20 cellular contexts compared by ENCODE assay signal in genomic region chr15:76327191-76328105, GRCh38. TPM values are rescaled to one million over a fixed set of nuclear protein-coding genes. Genes with fewer than 3 reads are reported as not detected.
DNase-seq lines count a peak whose midpoint lies in the region; ATAC-seq, FAIRE-seq and TF ChIP-seq lines count a peak whose summit lies in the region.
"Had no signal": no experiment of that assay in that cellular context is flagged by ENCODE, and none has a peak within 500 bp of the region (broad histone marks: within the 10 kb centered on the region; RNA-seq: fewer than 3 reads in every experiment).

No MANE protein-coding gene starts in this region.

- no peaks in the 10 kb centered on the region for H3K27me3 ChIP-seq in mesendoderm (ENCODE audit: insufficient read depth, low read length, poor library complexity)
- no peaks in the 10 kb centered on the region for H3K27me3 ChIP-seq in pancreas

- H3K27ac ChIP-seq in mesendoderm (ENCODE audit: low read depth, low read length), result no peak overlapping the region
- H3K27ac ChIP-seq in pancreas, result no peak overlapping the region
- H3K27ac ChIP-seq: C4-2B, transverse colon had no signal

- FAIRE-seq in pancreas (lab: Jason Lieb, UNC), result no peak

- H3K23ac ChIP-seq in mesendoderm (ENCODE audit: low read length), result no peak overlapping the region

- DNase-seq in H4 (ENCODE audit: low spot score) (peak; percentile 58), NCI-H2171 (lab: John Stamatoyannopoulos, UW) (peak; percentile 56), astrocyte of the cerebellum (ENCODE audit: low read depth) (peak; percentile 18), mesendoderm (peak; percentile 13), NCI-H1105 (lab: John Stamatoyannopoulos, UW) (no peak), omental fat pad (ENCODE audit: low spot score) (no peak), pancreas (no peak), MV-4-11 (lab: John Stamatoyannopoulos, UW) (no peak)
- DNase-seq: activated CD4-positive, CD25-positive, alpha-beta regulatory T cell; activated gamma-delta T cell treated with Interleukin-2 at 50 U/mL for 16 hours; DMS79; mucosa of descending colon; NCI-H1105 treated with DMSO at 0.1 percent for 48 hours; NCI-H345; occipital lobe; T-cell; transverse colon had no signal

- H4K5ac ChIP-seq in mesendoderm (ENCODE audit: low read length), result no peak overlapping the region

- no peak overlapping the region for H2BK5ac ChIP-seq in mesendoderm (ENCODE audit: low read length)

- H3K56ac ChIP-seq in mesendoderm (ENCODE audit: low read length), result no peak overlapping the region

- in situ Hi-C loops in astrocyte of the cerebellum (cut with HindIII; ENCODE audit: low sequenced_read_pairs), result no loop called here

- no CpG with 5 or more reads among the region's 8 CpGs for WGBS in mesendoderm (ENCODE audit: extremely low coverage, insufficient coverage, low lambda C conversion rate)
- WGBS in pancreas, 2 donors, result 72 to 82% methylated on average over 8 of the region's 8 CpGs

- no peak overlapping the region for H4K8ac ChIP-seq in mesendoderm (ENCODE audit: low read depth, low read length)

- no peak overlapping the region for H2BK15ac ChIP-seq in mesendoderm (replicated peaks; ENCODE audit: low read depth)

- no peaks in the 10 kb centered on the region for H3K79me2 ChIP-seq in mesendoderm (ENCODE audit: control insufficient read depth, insufficient read depth, low read length)

- no peak overlapping the region for H3K9ac ChIP-seq in mesendoderm (ENCODE audit: low read length)

- H3K4me1 ChIP-seq in mesendoderm (ENCODE audit: control insufficient read depth, low read depth, low read length) (no peaks in the 10 kb centered on the region), pancreas (no peaks in the 10 kb centered on the region)
- H3K4me1 ChIP-seq: transverse colon had no signal

- no peak for ATAC-seq in omental fat pad (ENCODE audit: low FRiP score)
- ATAC-seq in pancreas, result no peak
- ATAC-seq: HCT116, mucosa of descending colon, T-cell had no signal

- no peaks in the 10 kb centered on the region for H3K9me3 ChIP-seq in pancreas
- H3K9me3 ChIP-seq: mucosa of descending colon, transverse colon had no signal

- no peak overlapping the region for H2AK5ac ChIP-seq in mesendoderm (ENCODE audit: low read length)

- no peaks in the 10 kb centered on the region for H3K79me1 ChIP-seq in mesendoderm (ENCODE audit: low read length)

- no peak overlapping the region for H3K4ac ChIP-seq in mesendoderm (ENCODE audit: low read depth, low read length)

- no peak overlapping the region for H3K4me3 ChIP-seq in astrocyte of the cerebellum (ENCODE audit: low read depth, low read length)
- no peak overlapping the region for H3K4me3 ChIP-seq in mesendoderm (ENCODE audit: low read length)
- H3K4me3 ChIP-seq in pancreas, result no peak overlapping the region
- H3K4me3 ChIP-seq: mucosa of descending colon, transverse colon had no signal

- no peak overlapping the region for H3K4me2 ChIP-seq in mesendoderm (ENCODE audit: low read length)

- intact Hi-C loops in pancreas (cut with DNase I), result loop anchor here in 1 of 3 donors (5.0 kb wide), 1 partner anchor 135 kb away; no protein-coding TSS in a partner anchor

- no peak overlapping the region for H2BK120ac ChIP-seq in mesendoderm (ENCODE audit: low read depth, low read length)

- TF ChIP-seq CTCF in astrocyte of the cerebellum (IDR thresholded peaks at IDR 0.05; ENCODE audit: low read depth, low read length, missing control alignments) (no peak), omental fat pad (IDR thresholded peaks at IDR 0.05) (no peak), pancreas (IDR thresholded peaks at IDR 0.05) (no peak)

- H3K18ac ChIP-seq in mesendoderm (ENCODE audit: low read length), result no peak overlapping the region

- H3K36me3 ChIP-seq in mesendoderm (ENCODE audit: control insufficient read depth, insufficient read depth, low read length), result no peaks in the 10 kb centered on the region
- H3K36me3 ChIP-seq in pancreas, result no peaks in the 10 kb centered on the region
- H3K36me3 ChIP-seq: transverse colon had no signal

RNA-seq across cellular contexts. Expression of gene ISL2, which starts 9.1 kb away (rescaled TPM):
- total RNA-seq in H4 (2014; rRNA removed; shearing (Covaris generic)), result 2.3 and 4.2 TPM in 2 replicates
- polyA plus RNA-seq in mesendoderm (2013, experiment 1 of 2), result 0.49 TPM
- polyA plus RNA-seq in mesendoderm (2013, experiment 2 of 2), result 0.41 TPM
- total RNA-seq in omental fat pad (1 to 10 TPM in 1 of 4 donors, under 1 TPM in 2, not detected in 1; 0.24 to 1.1 (median 0.75) TPM), pancreas (under 1 TPM in 1 of 6 donors, not detected in 5; 0.41 TPM)
- polyA plus RNA-seq in pancreas, result under 1 TPM; 0.11 to 0.16 TPM
- total RNA-seq: occipital lobe, skeletal muscle tissue had no signal

RNA-seq across cellular contexts. Expression of gene ETFA, which starts 16.2 kb away (rescaled TPM):
- total RNA-seq in H4 (2014; rRNA removed; shearing (Covaris generic)), result 169 and 208 TPM in 2 replicates
- 46.7 TPM for polyA plus RNA-seq in mesendoderm (2013, experiment 1 of 2)
- 47.7 TPM for polyA plus RNA-seq in mesendoderm (2013, experiment 2 of 2)
- total RNA-seq in omental fat pad, result 100 to 1,000 TPM in 3 of 4 donors, 10 to 100 TPM in 1; 89.9 to 144 (median 114) TPM
- total RNA-seq in pancreas, result 10 to 100 TPM; 35.6 to 51.2 (median 42.6) TPM
- 10 to 100 TPM; 27.5 to 44.1 TPM for polyA plus RNA-seq in pancreas

Comparison
In these comparisons a context has a peak if more than half of its experiments do, and no peak if none do; other contexts are left out.
1. DNase-seq: peak in H4 (single experiment), NCI-H2171 (single experiment), astrocyte of the cerebellum (single experiment) and mesendoderm (single experiment); none in NCI-H1105 (single experiment), omental fat pad (single experiment), pancreas (0 of 6) and MV-4-11 (single experiment).